ENCODE assay signal across 1 cellular context in the genomic region with DNA sequence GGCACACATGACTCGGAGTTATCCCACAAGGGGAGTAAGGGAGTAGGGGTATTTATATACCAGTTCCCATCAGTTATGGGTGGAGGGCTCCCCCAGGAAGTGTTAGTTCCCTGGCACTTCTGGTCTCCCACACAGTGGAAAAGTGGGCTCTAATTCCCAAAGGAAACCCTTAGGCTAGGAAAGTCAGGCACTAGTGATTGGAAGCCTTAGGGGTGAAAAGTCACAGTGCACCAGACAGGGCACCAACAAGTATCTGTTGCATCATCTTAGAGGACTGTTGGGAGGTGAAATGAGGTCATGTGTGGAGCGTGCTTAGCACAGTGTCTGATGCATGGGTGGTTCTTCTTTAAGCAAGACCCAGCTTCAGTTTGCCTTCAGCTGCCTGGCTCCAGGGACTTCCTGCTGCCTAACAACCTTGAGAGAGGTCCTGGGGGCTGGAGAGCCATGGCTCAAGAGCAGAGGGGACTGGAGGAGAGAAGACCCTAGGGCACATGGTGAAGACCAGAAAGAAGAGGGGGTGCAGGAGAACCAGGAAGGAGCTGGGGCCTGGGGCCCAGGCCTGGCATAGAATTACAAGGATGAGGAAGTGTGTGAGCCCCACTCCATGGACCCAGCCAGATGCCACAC.
TF ChIP-seq lines count a peak whose summit lies in the region.

No MANE protein-coding gene starts in this region.

TF ChIP-seq in K562, 482 proteins besides CTCF, POLR2A, EP300 and RAD21 (continued from another document and continues in another):
- TF ChIP-seq, protein P1, sequence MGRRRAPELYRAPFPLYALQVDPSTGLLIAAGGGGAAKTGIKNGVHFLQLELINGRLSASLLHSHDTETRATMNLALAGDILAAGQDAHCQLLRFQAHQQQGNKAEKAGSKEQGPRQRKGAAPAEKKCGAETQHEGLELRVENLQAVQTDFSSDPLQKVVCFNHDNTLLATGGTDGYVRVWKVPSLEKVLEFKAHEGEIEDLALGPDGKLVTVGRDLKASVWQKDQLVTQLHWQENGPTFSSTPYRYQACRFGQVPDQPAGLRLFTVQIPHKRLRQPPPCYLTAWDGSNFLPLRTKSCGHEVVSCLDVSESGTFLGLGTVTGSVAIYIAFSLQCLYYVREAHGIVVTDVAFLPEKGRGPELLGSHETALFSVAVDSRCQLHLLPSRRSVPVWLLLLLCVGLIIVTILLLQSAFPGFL (CRISPR knock-in tag; IDR thresholded peaks at IDR 0.05): no peak
- TF ChIP-seq, protein P2, sequence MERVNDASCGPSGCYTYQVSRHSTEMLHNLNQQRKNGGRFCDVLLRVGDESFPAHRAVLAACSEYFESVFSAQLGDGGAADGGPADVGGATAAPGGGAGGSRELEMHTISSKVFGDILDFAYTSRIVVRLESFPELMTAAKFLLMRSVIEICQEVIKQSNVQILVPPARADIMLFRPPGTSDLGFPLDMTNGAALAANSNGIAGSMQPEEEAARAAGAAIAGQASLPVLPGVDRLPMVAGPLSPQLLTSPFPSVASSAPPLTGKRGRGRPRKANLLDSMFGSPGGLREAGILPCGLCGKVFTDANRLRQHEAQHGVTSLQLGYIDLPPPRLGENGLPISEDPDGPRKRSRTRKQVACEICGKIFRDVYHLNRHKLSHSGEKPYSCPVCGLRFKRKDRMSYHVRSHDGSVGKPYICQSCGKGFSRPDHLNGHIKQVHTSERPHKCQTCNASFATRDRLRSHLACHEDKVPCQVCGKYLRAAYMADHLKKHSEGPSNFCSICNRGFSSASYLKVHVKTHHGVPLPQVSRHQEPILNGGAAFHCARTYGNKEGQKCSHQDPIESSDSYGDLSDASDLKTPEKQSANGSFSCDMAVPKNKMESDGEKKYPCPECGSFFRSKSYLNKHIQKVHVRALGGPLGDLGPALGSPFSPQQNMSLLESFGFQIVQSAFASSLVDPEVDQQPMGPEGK (CRISPR knock-in tag; IDR thresholded peaks at IDR 0.05; ENCODE audit: borderline replicate concordance): no peak
- TF ChIP-seq SMAD2 (IDR thresholded peaks at IDR 0.05; ENCODE audit: low read depth, low read length) (no peak), ELF1 (tag; IDR thresholded peaks at IDR 0.05) (peak; percentile 56), BRD9 (IDR thresholded peaks at IDR 0.05; ENCODE audit: low read depth, partially characterized antibody) (no peak), DDX20 (tag; IDR thresholded peaks at IDR 0.05; ENCODE audit: low read depth) (peak; percentile 67), SRSF7 (optimal IDR thresholded peaks at IDR 0.05; ENCODE audit: low read depth, low read length) (no peak), ZNF77 (CRISPR knock-in tag; IDR thresholded peaks at IDR 0.05) (no peak), KAT7 (CRISPR knock-in tag; IDR thresholded peaks at IDR 0.05; ENCODE audit: borderline replicate concordance) (no peak), HDAC1 (IDR thresholded peaks at IDR 0.05) (peak in 1 of 2 experiments; percentile 28; a peak in 1 of 4 replicates), GABPA (tag; conservative IDR thresholded peaks at IDR 0.05; ENCODE audit: low read depth) (peak; percentile 23; the same call in 1 of the 2 replicates), MXI1 (IDR thresholded peaks at IDR 0.05; ENCODE audit: low read depth, low read length) (no peak), CEBPB (tag; IDR thresholded peaks at IDR 0.05) (peak; percentile 97), XRCC5 (IDR thresholded peaks at IDR 0.05; ENCODE audit: low read depth, low read length) (no peak), EP400 (IDR thresholded peaks at IDR 0.05) (peak; percentile 77), GATA2 (CRISPR knock-in tag; IDR thresholded peaks at IDR 0.05) (no peak), ZNF589 (CRISPR knock-in tag; IDR thresholded peaks at IDR 0.05; ENCODE audit: low read depth) (peak; percentile 95), CSDE1 (IDR thresholded peaks at IDR 0.05) (no peak), KDM4B (IDR thresholded peaks at IDR 0.05; ENCODE audit: borderline replicate concordance in 2 of 2, low read depth in 1 of 2) (no peak), KLF13 (tag; IDR thresholded peaks at IDR 0.05; ENCODE audit: borderline replicate concordance, low read depth) (0 out of 2 replicates have a peak, but pooled peaks have one; percentile 9), JUND (IDR thresholded peaks at IDR 0.05; ENCODE audit: borderline replicate concordance, low read depth, low read length) (peak; percentile 92), JUND (tag; IDR thresholded peaks at IDR 0.05; ENCODE audit: borderline replicate concordance, low read depth, low read length) (peak; percentile 91; the same call in 2 of the 3 replicates), RBM25 (IDR thresholded peaks at IDR 0.05; ENCODE audit: low read depth, low read length, severe bottlenecking) (no peak), ZNF79 (CRISPR knock-in tag; IDR thresholded peaks at IDR 0.05; ENCODE audit: low read depth) (no peak), POLR2AphosphoS2 (IDR thresholded peaks at IDR 0.05; ENCODE audit: low read length) (no peak), SAFB (IDR thresholded peaks at IDR 0.05; ENCODE audit: borderline replicate concordance, low read depth, low read length) (no peak)
- TF ChIP-seq, protein P3, sequence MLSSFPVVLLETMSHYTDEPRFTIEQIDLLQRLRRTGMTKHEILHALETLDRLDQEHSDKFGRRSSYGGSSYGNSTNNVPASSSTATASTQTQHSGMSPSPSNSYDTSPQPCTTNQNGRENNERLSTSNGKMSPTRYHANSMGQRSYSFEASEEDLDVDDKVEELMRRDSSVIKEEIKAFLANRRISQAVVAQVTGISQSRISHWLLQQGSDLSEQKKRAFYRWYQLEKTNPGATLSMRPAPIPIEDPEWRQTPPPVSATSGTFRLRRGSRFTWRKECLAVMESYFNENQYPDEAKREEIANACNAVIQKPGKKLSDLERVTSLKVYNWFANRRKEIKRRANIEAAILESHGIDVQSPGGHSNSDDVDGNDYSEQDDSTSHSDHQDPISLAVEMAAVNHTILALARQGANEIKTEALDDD (IDR thresholded peaks at IDR 0.05): no peak
- TF ChIP-seq, protein P4, sequence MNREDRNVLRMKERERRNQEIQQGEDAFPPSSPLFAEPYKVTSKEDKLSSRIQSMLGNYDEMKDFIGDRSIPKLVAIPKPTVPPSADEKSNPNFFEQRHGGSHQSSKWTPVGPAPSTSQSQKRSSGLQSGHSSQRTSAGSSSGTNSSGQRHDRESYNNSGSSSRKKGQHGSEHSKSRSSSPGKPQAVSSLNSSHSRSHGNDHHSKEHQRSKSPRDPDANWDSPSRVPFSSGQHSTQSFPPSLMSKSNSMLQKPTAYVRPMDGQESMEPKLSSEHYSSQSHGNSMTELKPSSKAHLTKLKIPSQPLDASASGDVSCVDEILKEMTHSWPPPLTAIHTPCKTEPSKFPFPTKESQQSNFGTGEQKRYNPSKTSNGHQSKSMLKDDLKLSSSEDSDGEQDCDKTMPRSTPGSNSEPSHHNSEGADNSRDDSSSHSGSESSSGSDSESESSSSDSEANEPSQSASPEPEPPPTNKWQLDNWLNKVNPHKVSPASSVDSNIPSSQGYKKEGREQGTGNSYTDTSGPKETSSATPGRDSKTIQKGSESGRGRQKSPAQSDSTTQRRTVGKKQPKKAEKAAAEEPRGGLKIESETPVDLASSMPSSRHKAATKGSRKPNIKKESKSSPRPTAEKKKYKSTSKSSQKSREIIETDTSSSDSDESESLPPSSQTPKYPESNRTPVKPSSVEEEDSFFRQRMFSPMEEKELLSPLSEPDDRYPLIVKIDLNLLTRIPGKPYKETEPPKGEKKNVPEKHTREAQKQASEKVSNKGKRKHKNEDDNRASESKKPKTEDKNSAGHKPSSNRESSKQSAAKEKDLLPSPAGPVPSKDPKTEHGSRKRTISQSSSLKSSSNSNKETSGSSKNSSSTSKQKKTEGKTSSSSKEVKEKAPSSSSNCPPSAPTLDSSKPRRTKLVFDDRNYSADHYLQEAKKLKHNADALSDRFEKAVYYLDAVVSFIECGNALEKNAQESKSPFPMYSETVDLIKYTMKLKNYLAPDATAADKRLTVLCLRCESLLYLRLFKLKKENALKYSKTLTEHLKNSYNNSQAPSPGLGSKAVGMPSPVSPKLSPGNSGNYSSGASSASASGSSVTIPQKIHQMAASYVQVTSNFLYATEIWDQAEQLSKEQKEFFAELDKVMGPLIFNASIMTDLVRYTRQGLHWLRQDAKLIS (CRISPR knock-in tag; IDR thresholded peaks at IDR 0.05): no peak
- TF ChIP-seq, protein P5, sequence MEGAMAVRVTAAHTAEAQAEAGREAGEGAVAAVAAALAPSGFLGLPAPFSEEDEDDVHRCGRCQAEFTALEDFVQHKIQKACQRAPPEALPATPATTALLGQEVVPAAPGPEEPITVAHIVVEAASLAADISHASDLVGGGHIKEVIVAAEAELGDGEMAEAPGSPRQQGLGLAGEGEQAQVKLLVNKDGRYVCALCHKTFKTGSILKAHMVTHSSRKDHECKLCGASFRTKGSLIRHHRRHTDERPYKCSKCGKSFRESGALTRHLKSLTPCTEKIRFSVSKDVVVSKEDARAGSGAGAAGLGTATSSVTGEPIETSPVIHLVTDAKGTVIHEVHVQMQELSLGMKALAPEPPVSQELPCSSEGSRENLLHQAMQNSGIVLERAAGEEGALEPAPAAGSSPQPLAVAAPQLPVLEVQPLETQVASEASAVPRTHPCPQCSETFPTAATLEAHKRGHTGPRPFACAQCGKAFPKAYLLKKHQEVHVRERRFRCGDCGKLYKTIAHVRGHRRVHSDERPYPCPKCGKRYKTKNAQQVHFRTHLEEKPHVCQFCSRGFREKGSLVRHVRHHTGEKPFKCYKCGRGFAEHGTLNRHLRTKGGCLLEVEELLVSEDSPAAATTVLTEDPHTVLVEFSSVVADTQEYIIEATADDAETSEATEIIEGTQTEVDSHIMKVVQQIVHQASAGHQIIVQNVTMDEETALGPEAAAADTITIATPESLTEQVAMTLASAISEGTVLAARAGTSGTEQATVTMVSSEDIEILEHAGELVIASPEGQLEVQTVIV (CRISPR knock-in tag; IDR thresholded peaks at IDR 0.05; ENCODE audit: borderline replicate concordance): no peak
- TF ChIP-seq, protein P6, sequence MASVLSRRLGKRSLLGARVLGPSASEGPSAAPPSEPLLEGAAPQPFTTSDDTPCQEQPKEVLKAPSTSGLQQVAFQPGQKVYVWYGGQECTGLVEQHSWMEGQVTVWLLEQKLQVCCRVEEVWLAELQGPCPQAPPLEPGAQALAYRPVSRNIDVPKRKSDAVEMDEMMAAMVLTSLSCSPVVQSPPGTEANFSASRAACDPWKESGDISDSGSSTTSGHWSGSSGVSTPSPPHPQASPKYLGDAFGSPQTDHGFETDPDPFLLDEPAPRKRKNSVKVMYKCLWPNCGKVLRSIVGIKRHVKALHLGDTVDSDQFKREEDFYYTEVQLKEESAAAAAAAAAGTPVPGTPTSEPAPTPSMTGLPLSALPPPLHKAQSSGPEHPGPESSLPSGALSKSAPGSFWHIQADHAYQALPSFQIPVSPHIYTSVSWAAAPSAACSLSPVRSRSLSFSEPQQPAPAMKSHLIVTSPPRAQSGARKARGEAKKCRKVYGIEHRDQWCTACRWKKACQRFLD (CRISPR knock-in tag; IDR thresholded peaks at IDR 0.05): peak; percentile 67
- TF ChIP-seq, protein P7, sequence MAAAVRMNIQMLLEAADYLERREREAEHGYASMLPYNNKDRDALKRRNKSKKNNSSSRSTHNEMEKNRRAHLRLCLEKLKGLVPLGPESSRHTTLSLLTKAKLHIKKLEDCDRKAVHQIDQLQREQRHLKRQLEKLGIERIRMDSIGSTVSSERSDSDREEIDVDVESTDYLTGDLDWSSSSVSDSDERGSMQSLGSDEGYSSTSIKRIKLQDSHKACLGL (CRISPR knock-in tag; IDR thresholded peaks at IDR 0.05; ENCODE audit: borderline replicate concordance, poor library complexity, severe bottlenecking): no peak
- TF ChIP-seq, protein P8, sequence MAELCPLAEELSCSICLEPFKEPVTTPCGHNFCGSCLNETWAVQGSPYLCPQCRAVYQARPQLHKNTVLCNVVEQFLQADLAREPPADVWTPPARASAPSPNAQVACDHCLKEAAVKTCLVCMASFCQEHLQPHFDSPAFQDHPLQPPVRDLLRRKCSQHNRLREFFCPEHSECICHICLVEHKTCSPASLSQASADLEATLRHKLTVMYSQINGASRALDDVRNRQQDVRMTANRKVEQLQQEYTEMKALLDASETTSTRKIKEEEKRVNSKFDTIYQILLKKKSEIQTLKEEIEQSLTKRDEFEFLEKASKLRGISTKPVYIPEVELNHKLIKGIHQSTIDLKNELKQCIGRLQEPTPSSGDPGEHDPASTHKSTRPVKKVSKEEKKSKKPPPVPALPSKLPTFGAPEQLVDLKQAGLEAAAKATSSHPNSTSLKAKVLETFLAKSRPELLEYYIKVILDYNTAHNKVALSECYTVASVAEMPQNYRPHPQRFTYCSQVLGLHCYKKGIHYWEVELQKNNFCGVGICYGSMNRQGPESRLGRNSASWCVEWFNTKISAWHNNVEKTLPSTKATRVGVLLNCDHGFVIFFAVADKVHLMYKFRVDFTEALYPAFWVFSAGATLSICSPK (IDR thresholded peaks at IDR 0.05; ENCODE audit: borderline replicate concordance): no peak
- TF ChIP-seq, protein P9, sequence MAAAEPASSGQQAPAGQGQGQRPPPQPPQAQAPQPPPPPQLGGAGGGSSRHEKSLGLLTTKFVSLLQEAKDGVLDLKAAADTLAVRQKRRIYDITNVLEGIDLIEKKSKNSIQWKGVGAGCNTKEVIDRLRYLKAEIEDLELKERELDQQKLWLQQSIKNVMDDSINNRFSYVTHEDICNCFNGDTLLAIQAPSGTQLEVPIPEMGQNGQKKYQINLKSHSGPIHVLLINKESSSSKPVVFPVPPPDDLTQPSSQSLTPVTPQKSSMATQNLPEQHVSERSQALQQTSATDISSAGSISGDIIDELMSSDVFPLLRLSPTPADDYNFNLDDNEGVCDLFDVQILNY (CRISPR knock-in tag; IDR thresholded peaks at IDR 0.05): no peak
